In genomic region chr17:10172778-10173177, GRCh38 we compare ENCODE assay signal across 19 cellular contexts.
"Had no signal": no experiment of that assay in that cellular context is flagged by ENCODE, and none has a peak within 500 bp of the region (broad histone marks: within the 10 kb centered on the region; RNA-seq: fewer than 3 reads in every experiment).

No MANE protein-coding gene starts in this region.

- H3K36me3 ChIP-seq: adrenal gland, cardiac muscle cell, suprapubic skin had no signal

- H3K27ac ChIP-seq: cardiac muscle cell, suprapubic skin had no signal

- H3K9me3 Mint-ChIP-seq: activated naive CD4-positive, alpha-beta T cell treated with anti-CD3 and anti-CD28 coated beads, Interleukin-2, amount 50 U/mL, for 24 hours; naive thymus-derived CD8-positive, alpha-beta T cell had no signal

- H3K27me3 ChIP-seq: adrenal gland, cardiac muscle cell, suprapubic skin had no signal

- H3K4me3 Mint-ChIP-seq: activated CD4-positive, alpha-beta memory T cell treated with anti-CD3 and anti-CD28 coated beads, Interleukin-2, amount 10 ng/mL, durations not matched to agents 7 days and 5 days; activated naive CD4-positive, alpha-beta T cell treated with anti-CD3 and anti-CD28 coated beads, Interleukin-2, amount 50 U/mL, for 24 hours; T-helper 17 cell had no signal

- H3K27me3 Mint-ChIP-seq: activated CD4-positive, alpha-beta memory T cell treated with anti-CD3 and anti-CD28 coated beads, Interleukin-2, amount 10 ng/mL, durations not matched to agents 7 days and 5 days had no signal

- H3K36me3 Mint-ChIP-seq: naive thymus-derived CD8-positive, alpha-beta T cell had no signal

- DNase-seq: activated CD4-positive, alpha-beta memory T cell treated with anti-CD3 and anti-CD28 coated beads, Interleukin-2, amount 10 ng/mL, durations not matched to agents 7 days and 5 days; activated CD4-positive, alpha-beta T cell treated with anti-CD3 and anti-CD28 coated beads for 4 hours; activated effector memory CD4-positive, alpha-beta T cell treated with anti-CD3 and anti-CD28 coated beads, Interleukin-2, amount 50 U/mL, for 16 hours; activated T-cell treated with anti-CD3 and anti-CD28 coated beads, Interleukin-2, amount 50 U/mL, for 48 hours; adrenal gland; mammary epithelial cell; mucosa of descending colon; naive thymus-derived CD8-positive, alpha-beta T cell; nucleus accumbens; retina; stimulated activated CD4-positive, alpha-beta T cell treated with anti-CD3 and anti-CD28 coated beads, Interleukin-15, amount 100 ng/mL, for 24 hours; stimulated activated CD4-positive, alpha-beta T cell treated with anti-CD3 and anti-CD28 coated beads, Interleukin-4, amount 100 ng/mL, for 1 hour; stimulated activated naive CD4-positive, alpha-beta T cell; T-helper 17 cell had no signal

- H3K4me1 Mint-ChIP-seq: activated naive CD4-positive, alpha-beta T cell treated with anti-CD3 and anti-CD28 coated beads, Interleukin-2, amount 50 U/mL, for 24 hours; T-helper 17 cell had no signal

- ATAC-seq: naive thymus-derived CD8-positive, alpha-beta T cell had no signal

- H3K9me3 ChIP-seq: adrenal gland, mucosa of descending colon, suprapubic skin had no signal

- FAIRE-seq: endometrium, keratinocyte had no signal

- H3K4me3 ChIP-seq: adrenal gland, cardiac muscle cell, mucosa of descending colon, suprapubic skin had no signal

- H3K27ac Mint-ChIP-seq: activated CD4-positive, alpha-beta memory T cell treated with anti-CD3 and anti-CD28 coated beads, Interleukin-2, amount 10 ng/mL, durations not matched to agents 7 days and 5 days; activated naive CD4-positive, alpha-beta T cell treated with anti-CD3 and anti-CD28 coated beads, Interleukin-2, amount 50 U/mL, for 24 hours; T-helper 17 cell had no signal
